Comparison of ENCODE assay signal across 20 cellular contexts in the genomic region with DNA sequence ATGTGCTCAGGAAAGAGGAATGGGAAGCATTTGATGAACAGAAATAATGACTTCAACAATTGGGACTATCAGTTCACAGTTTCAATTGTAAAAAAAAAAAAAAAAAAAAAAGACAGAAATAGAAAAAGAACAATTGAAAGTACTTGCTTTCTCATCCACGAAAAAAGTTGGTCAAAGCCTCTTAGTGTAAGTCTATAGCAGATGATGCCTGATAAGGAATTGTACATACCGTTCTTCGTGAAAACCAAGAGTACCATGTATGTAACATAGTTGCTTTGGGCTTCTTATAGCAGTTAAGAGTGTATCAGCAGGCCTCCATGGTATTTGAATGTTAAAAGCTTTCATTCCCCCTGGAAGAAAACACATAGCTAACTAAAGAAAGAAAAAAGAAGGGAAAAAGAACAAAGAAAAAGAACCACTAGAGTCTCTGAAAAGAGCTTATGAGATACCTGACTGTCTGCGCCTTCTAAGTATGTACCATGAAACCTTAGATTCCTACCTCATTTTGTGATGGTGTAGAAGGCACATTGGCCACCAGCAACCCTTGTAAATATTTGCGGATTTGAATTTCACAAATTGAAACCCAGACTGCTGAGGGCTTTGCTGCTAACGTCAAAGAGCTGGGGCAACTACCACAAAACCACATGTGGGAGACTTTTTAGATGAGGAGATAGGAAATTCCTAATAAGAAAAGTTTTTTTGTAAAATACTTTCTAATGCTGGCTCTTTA.
A peak's percentile ranks its signal among the peaks of the same experiment; 100 is the strongest.
DNase-seq lines count a peak whose midpoint lies in the region; ATAC-seq and TF ChIP-seq lines count a peak whose summit lies in the region.
"Had no signal": no experiment of that assay in that cellular context is flagged by ENCODE, and none has a peak within 500 bp of the region (broad histone marks: within the 10 kb centered on the region; RNA-seq: fewer than 3 reads in every experiment).

No MANE protein-coding gene starts in this region.

- no peaks in the 10 kb centered on the region for H3K36me3 Mint-ChIP-seq in activated naive CD8-positive, alpha-beta T cell treated with anti-CD3 and anti-CD28 coated beads, Interleukin-2, amount 50 U/mL, for 24 hours (ENCODE audit: low read depth)
- H3K36me3 Mint-ChIP-seq in activated naive CD8-positive, alpha-beta T cell treated with anti-CD3 and anti-CD28 coated beads for 36 hours: no peaks in the 10 kb centered on the region
- H3K36me3 Mint-ChIP-seq in dendritic cell treated with granulocyte-macrophage colony-stimulating factor and Interleukin-4, amounts not matched to agents 40 ng/mL and 50 ng/mL, for 4 days (ENCODE audit: low read depth): no peaks in the 10 kb centered on the region
- H3K36me3 Mint-ChIP-seq in stimulated activated effector memory CD8-positive, alpha-beta T cell treated with anti-CD3 and anti-CD28 coated beads, Interleukin-12 subunit alpha, Interleukin-12 subunit beta, amount 100 ng/mL, for 72 hours: no peaks in the 10 kb centered on the region
- peaks cover 5% of the 10 kb centered on the region for H3K36me3 Mint-ChIP-seq in MCF 10A (ENCODE audit: insufficient read depth, unreplicated experiment)
- H3K36me3 Mint-ChIP-seq: neural progenitor cell had no signal

- H3K27me3 Mint-ChIP-seq in activated naive CD8-positive, alpha-beta T cell treated with anti-CD3 and anti-CD28 coated beads, Interleukin-2, amount 50 U/mL, for 24 hours: peaks cover 14% of the 10 kb centered on the region
- peaks cover 11% of the 10 kb centered on the region for H3K27me3 Mint-ChIP-seq in activated naive CD8-positive, alpha-beta T cell treated with anti-CD3 and anti-CD28 coated beads for 36 hours
- no peaks in the 10 kb centered on the region for H3K27me3 Mint-ChIP-seq in dendritic cell treated with granulocyte-macrophage colony-stimulating factor and Interleukin-4, amounts not matched to agents 40 ng/mL and 50 ng/mL, for 4 days
- H3K27me3 Mint-ChIP-seq in MCF 10A (ENCODE audit: insufficient read depth, unreplicated experiment): no peaks in the 10 kb centered on the region
- H3K27me3 Mint-ChIP-seq: progenitor cell of endocrine pancreas had no signal

- peak overlapping the region; percentile 32 for H3K27ac Mint-ChIP-seq in activated naive CD8-positive, alpha-beta T cell treated with anti-CD3 and anti-CD28 coated beads, Interleukin-2, amount 50 U/mL, for 24 hours
- H3K27ac Mint-ChIP-seq in activated naive CD8-positive, alpha-beta T cell treated with anti-CD3 and anti-CD28 coated beads for 36 hours: no peak overlapping the region
- H3K27ac Mint-ChIP-seq in dendritic cell treated with granulocyte-macrophage colony-stimulating factor and Interleukin-4, amounts not matched to agents 40 ng/mL and 50 ng/mL, for 4 days: peak overlapping the region; percentile 63
- peak overlapping the region; percentile 65 for H3K27ac Mint-ChIP-seq in stimulated activated effector memory CD8-positive, alpha-beta T cell treated with anti-CD3 and anti-CD28 coated beads, Interleukin-12 subunit alpha, Interleukin-12 subunit beta, amount 100 ng/mL, for 72 hours
- no peak overlapping the region for H3K27ac Mint-ChIP-seq in MCF 10A (ENCODE audit: low read depth, unreplicated experiment)
- H3K27ac Mint-ChIP-seq: neural progenitor cell, progenitor cell of endocrine pancreas had no signal

- DNase-seq in activated naive CD8-positive, alpha-beta T cell treated with anti-CD3 and anti-CD28 coated beads, Interleukin-2, amount 50 U/mL, for 24 hours: no peak
- no peak for DNase-seq in activated naive CD8-positive, alpha-beta T cell treated with anti-CD3 and anti-CD28 coated beads for 36 hours
- peak; percentile 25 for DNase-seq in OCI-M1 (lab: John Stamatoyannopoulos, UW)
- no peak for DNase-seq in stimulated activated effector memory CD8-positive, alpha-beta T cell treated with anti-CD3 and anti-CD28 coated beads, Interleukin-12 subunit alpha, Interleukin-12 subunit beta, amount 100 ng/mL, for 72 hours (ENCODE audit: low spot score in 2 of 2)
- no peak for DNase-seq in HT-29 (ENCODE audit: low spot score)
- DNase-seq in cerebellum (ENCODE audit: low spot score): no peak
- no peak for DNase-seq in MCF 10A (ENCODE audit: unreplicated experiment)
- DNase-seq: activated CD4-positive, alpha-beta T cell treated with anti-CD3 and anti-CD28 coated beads, Interleukin-2, amount 50 U/mL, for 1 hour; activated gamma-delta T cell; Calu3; dermis blood vessel endothelial cell; glutamatergic neuron; kidney; NCI-H2081; NCI-H345; NCI-H748 treated with DMSO at 0.1 percent for 48 hours; SK-N-SH had no signal

- peaks cover 11% of the 10 kb centered on the region for H3K4me1 Mint-ChIP-seq in activated naive CD8-positive, alpha-beta T cell treated with anti-CD3 and anti-CD28 coated beads, Interleukin-2, amount 50 U/mL, for 24 hours
- H3K4me1 Mint-ChIP-seq in activated naive CD8-positive, alpha-beta T cell treated with anti-CD3 and anti-CD28 coated beads for 36 hours: peaks cover 9% of the 10 kb centered on the region
- H3K4me1 Mint-ChIP-seq in dendritic cell treated with granulocyte-macrophage colony-stimulating factor and Interleukin-4, amounts not matched to agents 40 ng/mL and 50 ng/mL, for 4 days (ENCODE audit: low read depth): peaks cover 42% of the 10 kb centered on the region
- peaks cover 20% of the 10 kb centered on the region for H3K4me1 Mint-ChIP-seq in stimulated activated effector memory CD8-positive, alpha-beta T cell treated with anti-CD3 and anti-CD28 coated beads, Interleukin-12 subunit alpha, Interleukin-12 subunit beta, amount 100 ng/mL, for 72 hours
- H3K4me1 Mint-ChIP-seq in MCF 10A (ENCODE audit: insufficient read depth, unreplicated experiment): peaks cover 6% of the 10 kb centered on the region

- POLR2A ChIA-PET in MCF 10A (lab: Yijun Ruan, JAX): no interaction called here

- TF ChIP-seq CTCF in MCF 10A (IDR thresholded peaks at IDR 0.05; ENCODE audit: unreplicated experiment): no peak

- H3K9me3 Mint-ChIP-seq in activated naive CD8-positive, alpha-beta T cell treated with anti-CD3 and anti-CD28 coated beads, Interleukin-2, amount 50 U/mL, for 24 hours: no peaks in the 10 kb centered on the region
- H3K9me3 Mint-ChIP-seq in activated naive CD8-positive, alpha-beta T cell treated with anti-CD3 and anti-CD28 coated beads for 36 hours: no peaks in the 10 kb centered on the region
- H3K9me3 Mint-ChIP-seq in dendritic cell treated with granulocyte-macrophage colony-stimulating factor and Interleukin-4, amounts not matched to agents 40 ng/mL and 50 ng/mL, for 4 days: no peaks in the 10 kb centered on the region
- no peaks in the 10 kb centered on the region for H3K9me3 Mint-ChIP-seq in stimulated activated effector memory CD8-positive, alpha-beta T cell treated with anti-CD3 and anti-CD28 coated beads, Interleukin-12 subunit alpha, Interleukin-12 subunit beta, amount 100 ng/mL, for 72 hours
- H3K9me3 Mint-ChIP-seq in MCF 10A (ENCODE audit: unreplicated experiment): no peaks in the 10 kb centered on the region
- H3K9me3 Mint-ChIP-seq: neural progenitor cell had no signal

- intact Hi-C loops in dendritic cell treated with granulocyte-macrophage colony-stimulating factor and Interleukin-4, amounts not matched to agents 40 ng/mL and 50 ng/mL, for 4 days (cut with micrococcal nuclease): loop anchor here (10.0 kb wide), 1 partner anchor 228 kb away; no protein-coding TSS in a partner anchor
- intact Hi-C loops in MCF 10A (cut with micrococcal nuclease): loop anchor here (10.0 kb wide), 1 partner anchor 158 kb away; no protein-coding TSS in a partner anchor

- BruUV-seq in MCF 10A (replicated peaks; lab: Mats Ljungman, UMichigan): no TSS peak

- CTCF ChIA-PET in MCF 10A (lab: Yijun Ruan, JAX): interaction anchor here (0.6 to 7.8 kb wide), 4 partner anchors 187 to 316 kb away, joined by 3 to 61 read pairs (median 9); no protein-coding TSS in a partner anchor

- H3K4me3 Mint-ChIP-seq in activated naive CD8-positive, alpha-beta T cell treated with anti-CD3 and anti-CD28 coated beads, Interleukin-2, amount 50 U/mL, for 24 hours: no peak overlapping the region
- no peak overlapping the region for H3K4me3 Mint-ChIP-seq in activated naive CD8-positive, alpha-beta T cell treated with anti-CD3 and anti-CD28 coated beads for 36 hours
- H3K4me3 Mint-ChIP-seq in dendritic cell treated with granulocyte-macrophage colony-stimulating factor and Interleukin-4, amounts not matched to agents 40 ng/mL and 50 ng/mL, for 4 days: no peak overlapping the region
- H3K4me3 Mint-ChIP-seq in stimulated activated effector memory CD8-positive, alpha-beta T cell treated with anti-CD3 and anti-CD28 coated beads, Interleukin-12 subunit alpha, Interleukin-12 subunit beta, amount 100 ng/mL, for 72 hours: peak overlapping the region; percentile 15
- no peak overlapping the region for H3K4me3 Mint-ChIP-seq in MCF 10A (ENCODE audit: unreplicated experiment)
- H3K4me3 Mint-ChIP-seq: neural progenitor cell had no signal

- peak; percentile 31 for ATAC-seq in activated naive CD8-positive, alpha-beta T cell treated with anti-CD3 and anti-CD28 coated beads, Interleukin-2, amount 50 U/mL, for 24 hours
- ATAC-seq in stimulated activated effector memory CD8-positive, alpha-beta T cell treated with anti-CD3 and anti-CD28 coated beads, Interleukin-12 subunit alpha, Interleukin-12 subunit beta, amount 100 ng/mL, for 72 hours: peak; percentile 6

Comparison
In these comparisons a context has a peak if more than half of its experiments do, and no peak if none do; other contexts are left out.
1. H3K27ac Mint-ChIP-seq: peak in activated naive CD8-positive, alpha-beta T cell treated with anti-CD3 and anti-CD28 coated beads, Interleukin-2, amount 50 U/mL, for 24 hours (single experiment), dendritic cell treated with granulocyte-macrophage colony-stimulating factor and Interleukin-4, amounts not matched to agents 40 ng/mL and 50 ng/mL, for 4 days (single experiment) and stimulated activated effector memory CD8-positive, alpha-beta T cell treated with anti-CD3 and anti-CD28 coated beads, Interleukin-12 subunit alpha, Interleukin-12 subunit beta, amount 100 ng/mL, for 72 hours (single experiment); none in activated naive CD8-positive, alpha-beta T cell treated with anti-CD3 and anti-CD28 coated beads for 36 hours (single experiment) and MCF 10A (single experiment).